ENCODE assay signal across 8 cellular contexts in the genomic region with DNA sequence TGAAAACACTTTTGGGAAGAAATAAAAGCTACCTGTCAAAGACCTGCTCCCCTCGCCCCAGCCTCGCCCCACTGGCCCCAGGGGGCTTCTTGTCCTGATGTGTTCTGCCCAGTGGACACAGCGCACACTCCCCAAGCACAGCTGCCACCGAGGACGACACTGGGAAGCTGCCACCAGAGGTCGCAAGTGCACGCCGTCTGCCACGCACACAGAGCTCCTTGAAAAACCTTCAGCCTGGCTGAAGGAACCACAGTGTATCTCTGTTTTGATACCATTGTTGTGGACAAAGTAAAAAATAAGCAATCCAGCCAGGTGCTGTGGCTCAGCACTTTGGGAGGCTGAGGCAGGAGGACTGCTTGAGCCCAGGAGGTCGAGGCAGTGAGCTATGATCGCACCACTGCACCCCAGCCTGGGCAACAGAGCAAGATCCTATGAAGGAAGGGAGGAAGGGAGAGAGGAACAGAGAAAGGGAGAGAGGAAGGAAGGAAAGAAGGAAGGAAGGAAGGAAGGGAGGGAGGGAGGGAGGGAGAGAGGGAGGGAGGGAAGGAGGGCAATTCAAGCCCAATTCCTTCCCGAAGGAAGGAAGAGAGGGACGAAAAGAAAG. TPM values are rescaled to one million over a fixed set of nuclear protein-coding genes. Genes with fewer than 3 reads are reported as not detected.
DNase-seq lines count a peak whose midpoint lies in the region; ATAC-seq and TF ChIP-seq lines count a peak whose summit lies in the region.

No MANE protein-coding gene starts in this region.

- 30 to 34% (median 32%) methylated on average over 13 of the region's 13 CpGs for WGBS in stomach, 5 donors

- no peaks in the 10 kb centered on the region for H4K20me1 ChIP-seq in OCI-LY3 (ENCODE audit: insufficient read depth, low read length)

- H3K27ac Mint-ChIP-seq in nephron, result peak overlapping the region in 1 of 3 experiments; percentile 9

- no peaks in the 10 kb centered on the region for H3K4me1 ChIP-seq in OCI-LY3 (ENCODE audit: low read length)
- peaks cover 0 to 7% (median 0%) of the 10 kb centered on the region in 4 donors for H3K4me1 ChIP-seq in stomach

- H3K4me3 Mint-ChIP-seq in nephron, result no peak overlapping the region

- no peak for TF ChIP-seq EP300 in stomach (IDR thresholded peaks at IDR 0.05)

- intact Hi-C loops in stomach (cut with DNase I; ENCODE audit: low total_unique reads), result no loop called here

- no peak overlapping the region for H3K9ac ChIP-seq in OCI-LY3 (ENCODE audit: low read length)

- peak overlapping the region; percentile 26; the same call in 1 of the 2 replicates for H2AFZ ChIP-seq in OCI-LY3 (ENCODE audit: low read depth, low read length)

- peak; percentile 75 for DNase-seq in DMS53 treated with DMSO at 0.1 percent for 48 hours (lab: John Stamatoyannopoulos, UW; ENCODE audit: unreplicated experiment)
- peak; percentile 89 for DNase-seq in HuH-7.5 (ENCODE audit: low spot score)
- DNase-seq in activated T-cell treated with anti-CD3 and anti-CD28 coated beads for 48 hours (ENCODE audit: low read depth), result peak; percentile 54
- DNase-seq in stomach, result peak; percentile 71

- TF ChIP-seq POLR2A in stomach (IDR thresholded peaks at IDR 0.05), result no peak

- ATAC-seq in esophagus mucosa, result peak; percentile 77
- ATAC-seq in HG03457 (IDR thresholded peaks at IDR 0.05; ENCODE audit: unreplicated experiment), result no peak

- H3K79me2 ChIP-seq in OCI-LY3 (ENCODE audit: low read length), result no peaks in the 10 kb centered on the region

- H3K27ac ChIP-seq in OCI-LY3 (ENCODE audit: low read length) (no peak overlapping the region), stomach (no peak overlapping the region)

- H3K9me3 ChIP-seq in OCI-LY3 (ENCODE audit: insufficient read depth, low read length), result no peaks in the 10 kb centered on the region
- H3K9me3 ChIP-seq in stomach, result no peaks in the 10 kb centered on the region

- H3K36me3 ChIP-seq in OCI-LY3 (replicated peaks; ENCODE audit: low read depth, low read length) (no peaks in the 10 kb centered on the region), stomach (peaks cover 0 to 4% (median 1%) of the 10 kb centered on the region in 4 donors)

- H3K4me3 ChIP-seq in OCI-LY3 (ENCODE audit: low read length) (peak overlapping the region; percentile 30), stomach (no peak overlapping the region)

- H3K9me3 Mint-ChIP-seq in nephron, result no peaks in the 10 kb centered on the region

- H3K27me3 ChIP-seq in OCI-LY3 (ENCODE audit: low read depth, low read length) (no peaks in the 10 kb centered on the region), stomach (no peaks in the 10 kb centered on the region)

- TF ChIP-seq CTCF in OCI-LY3 (IDR thresholded peaks at IDR 0.05; ENCODE audit: low read depth, low read length) (peak; percentile 88), nephron (IDR thresholded peaks at IDR 0.05; ENCODE audit: unreplicated experiment in 3 of 3) (peak; percentile 66 to 79 (median 77)), stomach (IDR thresholded peaks at IDR 0.05) (peak in 5 of 7 experiments; percentile 57 to 75 (median 62))

- no peaks in the 10 kb centered on the region for H3K36me3 Mint-ChIP-seq in nephron (ENCODE audit: low read depth)

- peak overlapping the region; percentile 34 for H3K4me2 ChIP-seq in OCI-LY3 (ENCODE audit: low read length)

- peaks cover 39% of the 10 kb centered on the region for H3K27me3 Mint-ChIP-seq in nephron (ENCODE audit: low read depth)

- H3K4me1 Mint-ChIP-seq in nephron, result peaks cover 10% of the 10 kb centered on the region

RNA-seq across cellular contexts. Expression of gene CEBPG, which starts 57.3 kb away (rescaled TPM):
- total RNA-seq in esophagus mucosa (26.5 TPM), stomach (10 to 100 TPM in 4 of 5 donors, 1 to 10 TPM in 1; 4.7 to 40.9 (median 19.4) TPM)
- 10 to 100 TPM; 13.8 to 29.9 (median 16.5) TPM for polyA plus RNA-seq in stomach
